ENCODE assay signal across 21 cellular contexts in the genomic region with DNA sequence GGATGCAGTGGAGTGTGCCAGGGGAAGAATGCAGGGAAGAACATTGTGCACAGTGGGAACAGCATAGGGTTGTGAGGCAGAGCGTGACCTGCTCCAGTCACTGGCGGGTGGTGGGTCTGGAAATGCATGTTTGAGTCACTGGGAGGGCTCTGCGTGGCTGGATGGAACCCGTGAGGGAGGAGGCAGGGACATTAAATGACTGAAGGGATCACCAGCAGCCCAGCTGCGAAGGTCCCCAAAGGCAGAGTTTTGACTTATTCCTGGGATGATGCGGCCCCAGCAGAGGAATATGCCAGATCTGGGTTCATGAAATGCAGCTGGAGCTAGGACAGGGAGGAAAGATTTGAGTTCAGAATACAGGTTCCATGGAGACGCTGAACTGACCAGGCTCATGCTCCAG.
A peak's percentile ranks its signal among the peaks of the same experiment; 100 is the strongest.
DNase-seq lines count a peak whose midpoint lies in the region; ATAC-seq and TF ChIP-seq lines count a peak whose summit lies in the region.
"Had no signal": no experiment of that assay in that cellular context is flagged by ENCODE, and none has a peak within 500 bp of the region (broad histone marks: within the 10 kb centered on the region; RNA-seq: fewer than 3 reads in every experiment).

No MANE protein-coding gene starts in this region.

- no peak overlapping the region for H3K4me3 ChIP-seq in upper lobe of right lung
- H3K4me3 ChIP-seq: GM23338, K562 had no signal

- H3K4me3 Mint-ChIP-seq in activated naive CD8-positive, alpha-beta T cell treated with anti-CD3 and anti-CD28 coated beads, Interleukin-2, amount 10 ng/mL, durations not matched to agents 7 days and 5 days = no peak overlapping the region
- H3K4me3 Mint-ChIP-seq in activated naive CD8-positive, alpha-beta T cell treated with anti-CD3 and anti-CD28 coated beads, Interleukin-2, amount 50 U/mL, for 24 hours = no peak overlapping the region
- H3K4me3 Mint-ChIP-seq: B cell; CD4-positive, CD25-positive, alpha-beta regulatory T cell; GM23338 had no signal

- peaks cover 15% of the 10 kb centered on the region for H3K4me1 ChIP-seq in upper lobe of right lung

- intact Hi-C loops in sciatic nerve (cut with DNase I) (no loop called here), upper lobe of right lung (cut with DNase I) (loop anchor here (5.0 kb wide), 1 partner anchor 269 kb away; no protein-coding TSS in a partner anchor)

- H3K4me1 Mint-ChIP-seq in activated naive CD8-positive, alpha-beta T cell treated with anti-CD3 and anti-CD28 coated beads, Interleukin-2, amount 10 ng/mL, durations not matched to agents 7 days and 5 days = peaks cover 7% of the 10 kb centered on the region
- H3K4me1 Mint-ChIP-seq in activated naive CD8-positive, alpha-beta T cell treated with anti-CD3 and anti-CD28 coated beads, Interleukin-2, amount 50 U/mL, for 24 hours = peaks cover 6% of the 10 kb centered on the region

- peak; percentile 8 for DNase-seq in activated naive CD8-positive, alpha-beta T cell treated with anti-CD3 and anti-CD28 coated beads, Interleukin-2, amount 10 ng/mL, durations not matched to agents 7 days and 5 days
- no peak for DNase-seq in activated naive CD8-positive, alpha-beta T cell treated with anti-CD3 and anti-CD28 coated beads, Interleukin-2, amount 50 U/mL, for 24 hours
- DNase-seq in islet precursor cell (peak; percentile 43), sciatic nerve (ENCODE audit: low spot score) (peak; percentile 18), upper lobe of right lung (peak; percentile 50), germinal center (ENCODE audit: low spot score) (no peak)
- DNase-seq: CD4-positive, CD25-positive, alpha-beta regulatory T cell; GF-D8; HCEC 1CT; NCI-H1105; NCI-H2081; NCI-H510A; NCI-H774; OCI-M1; SHP77 had no signal

- no peaks in the 10 kb centered on the region for H3K36me3 Mint-ChIP-seq in activated naive CD8-positive, alpha-beta T cell treated with anti-CD3 and anti-CD28 coated beads, Interleukin-2, amount 10 ng/mL, durations not matched to agents 7 days and 5 days
- H3K36me3 Mint-ChIP-seq in activated naive CD8-positive, alpha-beta T cell treated with anti-CD3 and anti-CD28 coated beads, Interleukin-2, amount 50 U/mL, for 24 hours (ENCODE audit: low read depth) = no peaks in the 10 kb centered on the region
- H3K36me3 Mint-ChIP-seq: CD4-positive, CD25-positive, alpha-beta regulatory T cell had no signal

- no peak for TF ChIP-seq CTCF in upper lobe of right lung (IDR thresholded peaks at IDR 0.05)

- H3K27ac ChIP-seq in upper lobe of right lung = no peak overlapping the region

- no peak overlapping the region for H3K27ac Mint-ChIP-seq in activated naive CD8-positive, alpha-beta T cell treated with anti-CD3 and anti-CD28 coated beads, Interleukin-2, amount 10 ng/mL, durations not matched to agents 7 days and 5 days
- H3K27ac Mint-ChIP-seq in activated naive CD8-positive, alpha-beta T cell treated with anti-CD3 and anti-CD28 coated beads, Interleukin-2, amount 50 U/mL, for 24 hours = no peak overlapping the region
- H3K27ac Mint-ChIP-seq: B cell; CD4-positive, CD25-positive, alpha-beta regulatory T cell; GM23338 had no signal

- H3K36me3 ChIP-seq in upper lobe of right lung = no peaks in the 10 kb centered on the region

- H3K27me3 Mint-ChIP-seq in activated naive CD8-positive, alpha-beta T cell treated with anti-CD3 and anti-CD28 coated beads, Interleukin-2, amount 10 ng/mL, durations not matched to agents 7 days and 5 days = peaks cover 38% of the 10 kb centered on the region
- H3K27me3 Mint-ChIP-seq in activated naive CD8-positive, alpha-beta T cell treated with anti-CD3 and anti-CD28 coated beads, Interleukin-2, amount 50 U/mL, for 24 hours = peaks cover 44% of the 10 kb centered on the region

- POLR2A ChIA-PET in activated naive CD8-positive, alpha-beta T cell treated with anti-CD3 and anti-CD28 coated beads, Interleukin-2, amount 10 ng/mL, durations not matched to agents 7 days and 5 days (lab: Charles Lee) = no interaction called here

- H3K27me3 ChIP-seq in upper lobe of right lung = peaks cover 6% of the 10 kb centered on the region

- no peak for ATAC-seq in activated naive CD8-positive, alpha-beta T cell treated with anti-CD3 and anti-CD28 coated beads, Interleukin-2, amount 10 ng/mL, durations not matched to agents 7 days and 5 days (ENCODE audit: low read depth)
- no peak for ATAC-seq in activated naive CD8-positive, alpha-beta T cell treated with anti-CD3 and anti-CD28 coated beads, Interleukin-2, amount 50 U/mL, for 24 hours
- ATAC-seq in sciatic nerve (no peak), upper lobe of right lung (no peak), GM21367 (IDR thresholded peaks at IDR 0.05; ENCODE audit: unreplicated experiment) (no peak), HG03457 (IDR thresholded peaks at IDR 0.05; ENCODE audit: unreplicated experiment) (no peak)
- ATAC-seq: GM23338, K562 had no signal

- H3K9me3 ChIP-seq in upper lobe of right lung = no peaks in the 10 kb centered on the region
- H3K9me3 ChIP-seq: Caco-2 had no signal

- H3K9me3 Mint-ChIP-seq in activated naive CD8-positive, alpha-beta T cell treated with anti-CD3 and anti-CD28 coated beads, Interleukin-2, amount 10 ng/mL, durations not matched to agents 7 days and 5 days = no peaks in the 10 kb centered on the region
- H3K9me3 Mint-ChIP-seq in activated naive CD8-positive, alpha-beta T cell treated with anti-CD3 and anti-CD28 coated beads, Interleukin-2, amount 50 U/mL, for 24 hours = no peaks in the 10 kb centered on the region
- H3K9me3 Mint-ChIP-seq: GM23338 had no signal

Comparison
In these comparisons a context has a peak if more than half of its experiments do, and no peak if none do; other contexts are left out.
1. DNase-seq: peak in activated naive CD8-positive, alpha-beta T cell treated with anti-CD3 and anti-CD28 coated beads, Interleukin-2, amount 10 ng/mL, durations not matched to agents 7 days and 5 days (single experiment), islet precursor cell (single experiment), sciatic nerve (single experiment) and upper lobe of right lung (single experiment); none in activated naive CD8-positive, alpha-beta T cell treated with anti-CD3 and anti-CD28 coated beads, Interleukin-2, amount 50 U/mL, for 24 hours (single experiment) and germinal center (single experiment).